In genomic region chr7:98165827-98166667, GRCh38 we compare ENCODE assay signal across 8 cellular contexts. TPM values are rescaled to one million over a fixed set of nuclear protein-coding genes. Genes with fewer than 3 reads are reported as not detected.
A peak's percentile ranks its signal among the peaks of the same experiment; 100 is the strongest.
DNase-seq lines count a peak whose midpoint lies in the region; ATAC-seq and TF ChIP-seq lines count a peak whose summit lies in the region.

No MANE protein-coding gene starts in this region.

- no peak overlapping the region for H3K4me3 Mint-ChIP-seq in memory B cell

- no peak overlapping the region for H3K4me3 ChIP-seq in Karpas-422 (ENCODE audit: low read length)
- no peak overlapping the region for H3K4me3 ChIP-seq in choroid plexus epithelial cell (ENCODE audit: low read depth, low read length)

- H2AFZ ChIP-seq in Karpas-422 (ENCODE audit: low read length), result no peak overlapping the region

- no peaks in the 10 kb centered on the region for H3K9me3 ChIP-seq in Karpas-422 (ENCODE audit: low read length)

- H3K36me3 ChIP-seq in Karpas-422 (ENCODE audit: insufficient read depth, low read length), result no peaks in the 10 kb centered on the region

- peak; percentile 85 for TF ChIP-seq CTCF in choroid plexus epithelial cell (conservative IDR thresholded peaks at IDR 0.05; ENCODE audit: low read depth, low read length)

- H3K27me3 ChIP-seq in Karpas-422 (ENCODE audit: low read length), result no peaks in the 10 kb centered on the region

- H3K4me2 ChIP-seq in Karpas-422 (ENCODE audit: low read depth, low read length, poor library complexity, severe bottlenecking), result no peak overlapping the region

- no peak overlapping the region for H3K27ac ChIP-seq in Karpas-422 (ENCODE audit: low read length)

- H3K27ac Mint-ChIP-seq in memory B cell, result no peak overlapping the region

- peaks cover 5% of the 10 kb centered on the region; the same call in 1 of the 2 replicates for H3K4me1 ChIP-seq in Karpas-422 (ENCODE audit: low read length)

- no peaks in the 10 kb centered on the region for H3K27me3 Mint-ChIP-seq in memory B cell

- H3K36me3 Mint-ChIP-seq in memory B cell, result peaks cover 6% of the 10 kb centered on the region

- H3K9me3 Mint-ChIP-seq in memory B cell, result no peaks in the 10 kb centered on the region

- H3K9me2 ChIP-seq in Karpas-422 (replicated peaks; ENCODE audit: insufficient read depth, low read length), result no peaks in the 10 kb centered on the region

- peaks cover 11% of the 10 kb centered on the region for H3K4me1 Mint-ChIP-seq in memory B cell

- no peaks in the 10 kb centered on the region for H3K79me2 ChIP-seq in Karpas-422 (ENCODE audit: low read length)

- no peak overlapping the region for H3K9ac ChIP-seq in Karpas-422 (ENCODE audit: low read length)

- H4K20me1 ChIP-seq in Karpas-422 (ENCODE audit: insufficient read depth, low read depth, low read length), result peaks cover 66% of the 10 kb centered on the region

- peak; percentile 21 to 50 for DNase-seq in SHP77 (lab: John Stamatoyannopoulos, UW)
- DNase-seq in SHP77 treated with DMSO at 0.1 percent for 48 hours (lab: John Stamatoyannopoulos, UW), result no peak
- peak; percentile 87 for DNase-seq in Karpas-422
- DNase-seq in UCSD-AML1 (lab: John Stamatoyannopoulos, UW; ENCODE audit: unreplicated experiment), result peak; percentile 10
- DNase-seq in choroid plexus epithelial cell (ENCODE audit: low read depth), result peak; percentile 58
- peak; percentile 49 to 50 for DNase-seq in memory B cell (ENCODE audit: low spot score in 2 of 2)
- DNase-seq in stimulated activated naive CD4-positive, alpha-beta T cell (lab: John Stamatoyannopoulos, UW), result peak in 5 of 6 experiments; percentile 20 to 49 (median 38)

- ATAC-seq in memory B cell (ENCODE audit: low read depth) (peak; percentile 82), HG02938 (IDR thresholded peaks at IDR 0.05; ENCODE audit: unreplicated experiment) (no peak)

RNA-seq across cellular contexts. Expression of gene BHLHA15, which starts 45.2 kb away (rescaled TPM):
- not detected in 2 replicates for total RNA-seq in Karpas-422 (2014; rRNA removed; shearing (Covaris generic); ENCODE audit: low replicate concordance)

RNA-seq across cellular contexts. Expression of gene LMTK2, which starts 59.4 kb away (rescaled TPM):
- total RNA-seq in Karpas-422 (2014; rRNA removed; shearing (Covaris generic); ENCODE audit: low replicate concordance), result 7.5 and 9.1 TPM in 2 replicates
